In the genomic region with DNA sequence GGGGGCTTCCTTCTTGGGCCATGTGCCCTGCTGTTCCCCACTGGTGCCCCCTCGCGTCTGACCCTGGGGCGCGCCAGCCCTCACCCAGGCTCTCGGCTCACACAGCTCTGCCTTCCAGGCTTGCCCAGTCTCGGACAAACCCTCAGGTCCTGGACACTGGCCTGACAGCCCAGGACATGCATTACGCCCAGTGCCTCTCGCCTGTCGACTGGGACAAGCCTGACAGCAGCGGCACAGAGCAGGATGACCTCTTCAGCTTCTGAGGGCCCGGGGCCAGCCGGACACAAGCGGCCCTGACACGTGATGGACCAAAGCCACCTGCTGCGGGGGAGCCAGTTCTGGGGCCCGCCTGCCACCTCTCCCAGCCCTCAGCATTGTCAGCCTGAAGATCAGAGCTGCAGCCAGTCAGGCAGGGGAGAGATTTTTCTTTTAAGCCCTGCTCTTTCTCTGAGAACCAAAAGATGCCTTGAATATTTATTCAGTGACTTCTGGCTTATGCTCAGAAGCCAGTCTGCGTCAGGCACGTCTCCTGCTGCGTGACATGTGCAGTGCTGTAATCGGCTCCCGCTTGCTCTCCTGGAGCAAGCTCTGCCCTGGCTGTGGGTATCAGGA, we compare ENCODE assay signal across 8 cellular contexts. TPM values are rescaled to one million over a fixed set of nuclear protein-coding genes. Genes with fewer than 3 reads are reported as not detected.
A peak's percentile ranks its signal among the peaks of the same experiment; 100 is the strongest.
DNase-seq lines count a peak whose midpoint lies in the region; ATAC-seq and TF ChIP-seq lines count a peak whose summit lies in the region.

No MANE protein-coding gene starts in this region.

- ATAC-seq in WTC11 (peak; percentile 23; the same call in 1 of the 2 replicates), HG03175 (IDR thresholded peaks at IDR 0.05; ENCODE audit: unreplicated experiment) (no peak), left colon (no peak)

- POLR2A ChIA-PET in WTC11 (lab: Charles Lee) = no interaction called here

- H3K27ac Mint-ChIP-seq in WTC11 = peak overlapping the region; percentile 76; the same call in 1 of the 2 replicates
- H3K27ac Mint-ChIP-seq in endothelial cell (ENCODE audit: unreplicated experiment) = no peak overlapping the region

- TF ChIP-seq CTCF in WTC11 (IDR thresholded peaks at IDR 0.05) = no peak
- TF ChIP-seq CTCF in retinal pigment epithelial cell (conservative IDR thresholded peaks at IDR 0.05; ENCODE audit: low read depth, low read length) = peak; percentile 51
- no peak for TF ChIP-seq CTCF in endothelial cell (IDR thresholded peaks at IDR 0.05; ENCODE audit: unreplicated experiment)

- H3K4me3 ChIP-seq in retinal pigment epithelial cell (ENCODE audit: low read length) = no peak overlapping the region

- in situ Hi-C loops in ACHN (cut with HindIII; ENCODE audit: low pct_ligation_motif_present, low pct_unique_long_range_greater_than_20kb, low sequenced_read_pairs) = no loop called here

- CTCF ChIA-PET in WTC11 (lab: Charles Lee) = interaction anchor here (0.5 to 2.5 kb wide), 17 partner anchors 11 to 253 kb away, joined by 3 to 10 read pairs (median 3); a partner anchor contains a TSS

- peak; percentile 68 for DNase-seq in GM04503 (ENCODE audit: low read depth)
- peak; percentile 32 for DNase-seq in WTC11 (ENCODE audit: low spot score)
- DNase-seq in fibroblast of gingiva (ENCODE audit: low read depth) = peak; percentile 82
- peak; percentile 86 for DNase-seq in retinal pigment epithelial cell (ENCODE audit: low read depth)
- DNase-seq in endothelial cell (ENCODE audit: low spot score) = no peak
- DNase-seq in left colon = no peak
- DNase-seq in ACHN = no peak

- H3K4me3 Mint-ChIP-seq in WTC11 (no peak overlapping the region), endothelial cell (ENCODE audit: unreplicated experiment) (no peak overlapping the region)

- intact Hi-C loops in left colon (cut with DNase I, micrococcal nuclease) = no loop called here

- H3K36me3 Mint-ChIP-seq in WTC11 (0 out of 2 replicates have a peak, but pooled peaks cover 5% of the 10 kb centered on the region), endothelial cell (ENCODE audit: low read depth, unreplicated experiment) (peaks cover 12% of the 10 kb centered on the region)

- H3K9me3 Mint-ChIP-seq in WTC11 = no peaks in the 10 kb centered on the region
- H3K9me3 Mint-ChIP-seq in endothelial cell (ENCODE audit: unreplicated experiment) = no peaks in the 10 kb centered on the region

- H3K4me1 Mint-ChIP-seq in WTC11 = peaks cover 48% of the 10 kb centered on the region
- peaks cover 14% of the 10 kb centered on the region for H3K4me1 Mint-ChIP-seq in endothelial cell (ENCODE audit: unreplicated experiment)

- no peaks in the 10 kb centered on the region for H3K27me3 Mint-ChIP-seq in WTC11 (ENCODE audit: low read depth)
- H3K27me3 Mint-ChIP-seq in endothelial cell (ENCODE audit: unreplicated experiment) = peaks cover 22% of the 10 kb centered on the region

TF ChIP-seq in WTC11, 78 proteins besides CTCF, POLR2A, EP300 and RAD21:
- TF ChIP-seq CREM (CRISPR knock-in tag; IDR thresholded peaks at IDR 0.05) (no peak), GRHL2 (CRISPR knock-in tag; IDR thresholded peaks at IDR 0.05; ENCODE audit: insufficient replicate concordance, severe bottlenecking) (no peak)
- TF ChIP-seq, protein P1, sequence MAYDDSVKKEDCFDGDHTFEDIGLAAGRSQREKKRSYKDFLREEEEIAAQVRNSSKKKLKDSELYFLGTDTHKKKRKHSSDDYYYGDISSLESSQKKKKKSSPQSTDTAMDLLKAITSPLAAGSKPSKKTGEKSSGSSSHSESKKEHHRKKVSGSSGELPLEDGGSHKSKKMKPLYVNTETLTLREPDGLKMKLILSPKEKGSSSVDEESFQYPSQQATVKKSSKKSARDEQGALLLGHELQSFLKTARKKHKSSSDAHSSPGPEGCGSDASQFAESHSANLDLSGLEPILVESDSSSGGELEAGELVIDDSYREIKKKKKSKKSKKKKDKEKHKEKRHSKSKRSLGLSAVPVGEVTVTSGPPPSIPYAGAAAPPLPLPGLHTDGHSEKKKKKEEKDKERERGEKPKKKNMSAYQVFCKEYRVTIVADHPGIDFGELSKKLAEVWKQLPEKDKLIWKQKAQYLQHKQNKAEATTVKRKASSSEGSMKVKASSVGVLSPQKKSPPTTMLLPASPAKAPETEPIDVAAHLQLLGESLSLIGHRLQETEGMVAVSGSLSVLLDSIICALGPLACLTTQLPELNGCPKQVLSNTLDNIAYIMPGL (CRISPR knock-in tag; IDR thresholded peaks at IDR 0.05) = no peak

RNA-seq across cellular contexts. Expression of a gene that starts 23.4 kb away (rescaled TPM):
- total RNA-seq in WTC11 (2021) (14.1 to 16.3 TPM (median 14.2 TPM) in 3 replicates), endothelial cell (ENCODE audit: unreplicated experiment) (23.5 TPM), left colon (10 to 100 TPM; 37.7 to 40.2 TPM)

RNA-seq across cellular contexts. Expression of a gene that starts 49.8 kb away (rescaled TPM):
- total RNA-seq in WTC11 (2021) (10.4 to 16.8 TPM (median 12.2 TPM) in 3 replicates), endothelial cell (ENCODE audit: unreplicated experiment) (29.1 TPM), left colon (1 to 10 TPM; 1.7 to 6.0 TPM)

Comparison
In these comparisons a context has a peak if more than half of its experiments do, and no peak if none do; other contexts are left out.
1. DNase-seq: peak in GM04503 (single experiment), WTC11 (single experiment), fibroblast of gingiva (single experiment) and retinal pigment epithelial cell (single experiment); none in endothelial cell (single experiment), left colon (0 of 2) and ACHN (single experiment).